Comparison of ENCODE assay signal across 25 cellular contexts in genomic region chr1:79704067-79704466, GRCh38.
"Had no signal": no experiment of that assay in that cellular context is flagged by ENCODE, and none has a peak within 500 bp of the region (broad histone marks: within the 10 kb centered on the region; RNA-seq: fewer than 3 reads in every experiment).

No MANE protein-coding gene starts in this region.

- H3K4me3 Mint-ChIP-seq: naive thymus-derived CD4-positive, alpha-beta T cell; natural killer cell treated with Interleukin-12 subunit alpha and Interleukin-12 subunit beta and Interleukin-15 and Interleukin-18, amount 100 ng/mL, for 72 hours; stimulated activated naive B cell treated with anti-CD40 and anti-IgM and Interleukin-4, amounts not matched to agents 10 μg/mL and 1 μg/mL and 100 μg/mL, for 72 hours; stimulated activated naive CD8-positive, alpha-beta T cell treated with anti-CD3 and anti-CD28 coated beads, Interleukin-15, Interleukin-2, amounts not matched to agents 100 ng/mL and 50 ng/mL, for 24 hours had no signal

- H3K4me1 Mint-ChIP-seq: naive thymus-derived CD4-positive, alpha-beta T cell; stimulated activated naive B cell treated with anti-CD40 and anti-IgM and Interleukin-4, amounts not matched to agents 10 μg/mL and 1 μg/mL and 100 μg/mL, for 72 hours had no signal

- FAIRE-seq: urothelium cell line had no signal

- H3K27ac ChIP-seq: hepatocyte, left ventricle myocardium inferior, ovary, right atrium auricular region, skin epidermis, suprapubic skin, thoracic aorta, tibial artery, upper lobe of right lung had no signal

- H3K4me3 ChIP-seq: hepatocyte, left ventricle myocardium inferior, lung, mucosa of descending colon, ovary, right atrium auricular region, skin epidermis, suprapubic skin, thoracic aorta, tibial artery, upper lobe of right lung had no signal

- H3K27me3 ChIP-seq: hepatocyte, ovary, right atrium auricular region, suprapubic skin, tibial artery, upper lobe of right lung had no signal

- DNase-seq: islet precursor cell; left ventricle myocardium inferior; midbrain; mucosa of descending colon; naive thymus-derived CD4-positive, alpha-beta T cell; ovary; stimulated activated CD4-positive, alpha-beta T cell treated with anti-CD3 and anti-CD28 coated beads, Interleukin-12 subunit alpha, Interleukin-12 subunit beta, amount 100 ng/mL, for 4 hours; stimulated activated CD4-positive, alpha-beta T cell treated with anti-CD3 and anti-CD28 coated beads, Interleukin-15, amount 100 ng/mL, for 24 hours; stimulated activated CD4-positive, alpha-beta T cell treated with anti-CD3 and anti-CD28 coated beads, Interleukin-2, amount 100 ng/mL, for 24 hours; stimulated activated CD4-positive, alpha-beta T cell treated with anti-CD3 and anti-CD28 coated beads, Interleukin-4, amount 100 ng/mL, for 1 hour; stimulated activated naive B cell treated with anti-CD40 and anti-IgM and Interleukin-4, amounts not matched to agents 10 μg/mL and 1 μg/mL and 100 μg/mL, for 72 hours; tibial artery; trophoblast cell; upper lobe of right lung had no signal

- H3K27ac Mint-ChIP-seq: naive thymus-derived CD4-positive, alpha-beta T cell; natural killer cell treated with Interleukin-12 subunit alpha and Interleukin-12 subunit beta and Interleukin-15 and Interleukin-18, amount 100 ng/mL, for 72 hours; progenitor cell of endocrine pancreas; stimulated activated naive CD8-positive, alpha-beta T cell treated with anti-CD3 and anti-CD28 coated beads, Interleukin-15, Interleukin-2, amounts not matched to agents 100 ng/mL and 50 ng/mL, for 24 hours had no signal

- H3K27me3 Mint-ChIP-seq: naive thymus-derived CD4-positive, alpha-beta T cell; natural killer cell treated with Interleukin-12 subunit alpha and Interleukin-12 subunit beta and Interleukin-15 and Interleukin-18, amount 100 ng/mL, for 72 hours; progenitor cell of endocrine pancreas; stimulated activated naive B cell treated with anti-CD40 and anti-IgM and Interleukin-4, amounts not matched to agents 10 μg/mL and 1 μg/mL and 100 μg/mL, for 72 hours; stimulated activated naive CD8-positive, alpha-beta T cell treated with anti-CD3 and anti-CD28 coated beads, Interleukin-15, Interleukin-2, amounts not matched to agents 100 ng/mL and 50 ng/mL, for 24 hours had no signal

- H3K4me2 ChIP-seq: hepatocyte had no signal

- H3K4me1 ChIP-seq: left ventricle myocardium inferior, right atrium auricular region, suprapubic skin, tibial artery, upper lobe of right lung had no signal

- H3K36me3 ChIP-seq: left ventricle myocardium inferior, ovary, right atrium auricular region, suprapubic skin, thoracic aorta, tibial artery, upper lobe of right lung had no signal

- H3K9me3 ChIP-seq: left ventricle myocardium inferior, mucosa of descending colon, ovary, right atrium auricular region, suprapubic skin, thoracic aorta, tibial artery, upper lobe of right lung had no signal

- ATAC-seq: mucosa of descending colon; naive thymus-derived CD4-positive, alpha-beta T cell; natural killer cell treated with Interleukin-12 subunit alpha and Interleukin-12 subunit beta and Interleukin-15 and Interleukin-18, amount 100 ng/mL, for 72 hours; sciatic nerve; stimulated activated naive B cell treated with anti-CD40 and anti-IgM and Interleukin-4, amounts not matched to agents 10 μg/mL and 1 μg/mL and 100 μg/mL, for 72 hours; upper lobe of right lung had no signal

- H2AFZ ChIP-seq: hepatocyte had no signal

- H3K36me3 Mint-ChIP-seq: naive thymus-derived CD4-positive, alpha-beta T cell; stimulated activated naive B cell treated with anti-CD40 and anti-IgM and Interleukin-4, amounts not matched to agents 10 μg/mL and 1 μg/mL and 100 μg/mL, for 72 hours had no signal
